ENCODE assay signal across 22 cellular contexts in the genomic region with DNA sequence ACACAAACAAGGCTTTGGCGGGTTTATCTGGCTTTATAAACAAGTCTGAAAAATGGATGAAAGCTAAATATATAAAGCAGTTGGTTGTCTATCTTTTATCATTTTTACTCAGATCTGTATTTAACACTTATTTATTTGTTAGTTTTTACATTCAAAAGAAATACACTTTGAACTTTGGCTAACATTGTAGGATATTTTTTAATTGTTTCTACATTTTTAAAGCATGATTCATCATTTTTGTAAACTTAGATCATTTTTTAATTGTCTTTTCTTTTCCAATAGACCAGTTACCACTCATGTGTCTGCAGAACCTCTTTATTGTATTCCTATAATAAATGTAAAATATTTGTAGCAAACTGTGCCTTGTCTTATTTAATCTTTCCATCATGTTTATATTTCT.
DNase-seq lines count a peak whose midpoint lies in the region; FAIRE-seq and TF ChIP-seq lines count a peak whose summit lies in the region.
"Had no signal": no experiment of that assay in that cellular context is flagged by ENCODE, and none has a peak within 500 bp of the region (broad histone marks: within the 10 kb centered on the region; RNA-seq: fewer than 3 reads in every experiment).

No MANE protein-coding gene starts in this region.

- H3K27me3 ChIP-seq in BJ (ENCODE audit: control insufficient read depth, insufficient read depth, low read length) (no peaks in the 10 kb centered on the region), breast epithelium (no peaks in the 10 kb centered on the region)

- H3K36me3 ChIP-seq in BJ (ENCODE audit: control insufficient read depth, insufficient read depth, low read length) = no peaks in the 10 kb centered on the region
- no peaks in the 10 kb centered on the region for H3K36me3 ChIP-seq in breast epithelium

- H3K4me3 ChIP-seq in BJ (ENCODE audit: low read depth, low read length) (no peak overlapping the region), breast epithelium (no peak overlapping the region)

- CTCF ChIA-PET in BJ (lab: Yijun Ruan, JAX) = interaction anchor here (0.7 to 1.1 kb wide), 2 partner anchors 30 to 56 kb away, joined by 3 read pairs; no protein-coding TSS in a partner anchor

- DNase-seq in BJ (ENCODE audit: low read depth) (peak; percentile 2), HS-5 (ENCODE audit: low read depth) (peak; percentile 4), renal cortical epithelial cell (ENCODE audit: low read depth) (peak; percentile 13), breast epithelium (ENCODE audit: low spot score in 2 of 2) (no peak), head of caudate nucleus (no peak), NCI-H446 (lab: John Stamatoyannopoulos, UW) (no peak)
- no peak for DNase-seq in activated naive CD4-positive, alpha-beta T cell (lab: John Stamatoyannopoulos, UW)
- DNase-seq: AML-193; Caco-2; DMS153; HFFc6; IMR-90; Kasumi-1; NCI-H1105; NCI-H1694; NCI-H446 treated with DMSO at 0.1 percent for 48 hours; NK-92 treated with Interleukin-12 subunit alpha and Interleukin-12 subunit beta, amount 100 ng/mL, for 24 hours; SIG-M5 had no signal

- TF ChIP-seq CTCF in BJ (IDR thresholded peaks at IDR 0.05; ENCODE audit: insufficient read depth, low read depth, low read length) (no peak), breast epithelium (IDR thresholded peaks at IDR 0.05) (no peak)

- no peaks in the 10 kb centered on the region for H3K4me1 ChIP-seq in breast epithelium
- H3K4me1 ChIP-seq: Caco-2 had no signal

- no peak overlapping the region for H3K27ac ChIP-seq in breast epithelium

- no peaks in the 10 kb centered on the region for H3K9me3 ChIP-seq in breast epithelium
- H3K9me3 ChIP-seq: Caco-2 had no signal

- TF ChIP-seq POLR2A in breast epithelium (IDR thresholded peaks at IDR 0.05) = no peak

- POLR2A ChIA-PET in BJ (lab: Charles Lee) = no interaction called here

- FAIRE-seq in endometrium (lab: Jason Lieb, UNC) = peak; percentile 89
- FAIRE-seq: G401.6, GM12891, GM18507 had no signal

- intact Hi-C loops in breast epithelium (cut with DNase I; ENCODE audit: low total_unique reads) = loop anchor here (10.0 kb wide), 1 partner anchor 188 kb away; no protein-coding TSS in a partner anchor
- intact Hi-C loops in head of caudate nucleus (cut with DNase I) = no loop called here

Comparison
In these comparisons a context has a peak if more than half of its experiments do, and no peak if none do; other contexts are left out.
1. DNase-seq: peak in BJ (single experiment), HS-5 (single experiment) and renal cortical epithelial cell (single experiment); none in breast epithelium (0 of 2), activated naive CD4-positive, alpha-beta T cell (0 of 4), head of caudate nucleus (0 of 42) and NCI-H446 (0 of 2).